10 cellular contexts compared by ENCODE assay signal in genomic region chr3:105385868-105386508, GRCh38. TPM values are rescaled to one million over a fixed set of nuclear protein-coding genes. Genes with fewer than 3 reads are reported as not detected.
DNase-seq lines count a peak whose midpoint lies in the region; ATAC-seq and TF ChIP-seq lines count a peak whose summit lies in the region.
"Had no signal": no experiment of that assay in that cellular context is flagged by ENCODE, and none has a peak within 500 bp of the region (broad histone marks: within the 10 kb centered on the region; RNA-seq: fewer than 3 reads in every experiment).

No MANE protein-coding gene starts in this region.

- H3K79me1 ChIP-seq in neuronal stem cell (ENCODE audit: low read depth, low read length), result no peaks in the 10 kb centered on the region

- no peak overlapping the region for H2BK12ac ChIP-seq in neuronal stem cell (ENCODE audit: low read length)

- ATAC-seq in GM21360 (IDR thresholded peaks at IDR 0.05; ENCODE audit: unreplicated experiment) (peak; percentile 86), HG03159 (IDR thresholded peaks at IDR 0.05; ENCODE audit: unreplicated experiment) (peak; percentile 77)
- ATAC-seq: activated CD4-positive, alpha-beta T cell treated with anti-CD3 and anti-CD28 coated beads for 36 hours had no signal

- TF ChIP-seq POLR2A in ovary (IDR thresholded peaks at IDR 0.05) (no peak), esophagus squamous epithelium (IDR thresholded peaks at IDR 0.05) (no peak)

- no peak overlapping the region for H3K4ac ChIP-seq in neuronal stem cell (ENCODE audit: low read length)

- H3K36me3 ChIP-seq in OCI-LY3 (replicated peaks; ENCODE audit: low read depth, low read length) (peaks cover 17% of the 10 kb centered on the region), ovary (no peaks in the 10 kb centered on the region), esophagus squamous epithelium (no peaks in the 10 kb centered on the region), neuronal stem cell (replicated peaks in 1 of 2; ENCODE audit: control insufficient read depth in 2 of 2, insufficient read depth in 2 of 2, low read length in 2 of 2) (no peaks in the 10 kb centered on the region)

- H3K27me3 ChIP-seq in OCI-LY3 (ENCODE audit: low read depth, low read length) (no peaks in the 10 kb centered on the region), ovary (no peaks in the 10 kb centered on the region), esophagus squamous epithelium (no peaks in the 10 kb centered on the region), neuronal stem cell (ENCODE audit: control insufficient read depth in 3 of 3, insufficient read depth in 3 of 3, low read depth in 1 of 3, low read length in 3 of 3) (no peaks in the 10 kb centered on the region)

- H2BK120ac ChIP-seq in neuronal stem cell (ENCODE audit: low read depth, low read length), result no peak overlapping the region

- no peak for TF ChIP-seq EP300 in ovary (IDR thresholded peaks at IDR 0.05)

- no peak overlapping the region for H2AK5ac ChIP-seq in neuronal stem cell (ENCODE audit: low read depth, low read length)

- TF ChIP-seq CTCF in OCI-LY3 (IDR thresholded peaks at IDR 0.05; ENCODE audit: low read depth, low read length), result no peak
- no peak for TF ChIP-seq CTCF in ovary (IDR thresholded peaks at IDR 0.05)
- TF ChIP-seq CTCF in esophagus squamous epithelium (IDR thresholded peaks at IDR 0.05), result no peak

- H3K4me1 ChIP-seq in OCI-LY3 (ENCODE audit: low read length), result peaks cover 48% of the 10 kb centered on the region
- no peaks in the 10 kb centered on the region for H3K4me1 ChIP-seq in ovary (ENCODE audit: insufficient read depth)
- peaks cover 0 to 12% (median 0%) of the 10 kb centered on the region in 3 donors for H3K4me1 ChIP-seq in esophagus squamous epithelium
- H3K4me1 ChIP-seq in neuronal stem cell (ENCODE audit: control insufficient read depth in 2 of 2, insufficient read depth in 1 of 2, low read depth in 1 of 2, low read length in 2 of 2), result no peaks in the 10 kb centered on the region

- H2AFZ ChIP-seq in OCI-LY3 (ENCODE audit: low read depth, low read length) (no peak overlapping the region), neuronal stem cell (ENCODE audit: low read length) (no peak overlapping the region)

- H3K4me3 ChIP-seq in OCI-LY3 (ENCODE audit: low read length) (peak overlapping the region; percentile 65), ovary (no peak overlapping the region), esophagus squamous epithelium (no peak overlapping the region), neuronal stem cell (ENCODE audit: low read length in 2 of 2) (no peak overlapping the region)

- peak overlapping the region; percentile 56; the same call in 1 of the 2 replicates for H3K9ac ChIP-seq in OCI-LY3 (ENCODE audit: low read length)
- no peak overlapping the region for H3K9ac ChIP-seq in neuronal stem cell (ENCODE audit: low read depth, low read length, poor library complexity)

- H3K9me3 ChIP-seq in OCI-LY3 (ENCODE audit: insufficient read depth, low read length), result no peaks in the 10 kb centered on the region
- H3K9me3 ChIP-seq in ovary, result no peaks in the 10 kb centered on the region
- peaks cover 0 to 5% (median 0%) of the 10 kb centered on the region in 3 donors for H3K9me3 ChIP-seq in esophagus squamous epithelium
- H3K9me3 ChIP-seq in neuronal stem cell (replicated peaks in 1 of 2; ENCODE audit: control insufficient read depth in 2 of 2, insufficient read depth in 1 of 2, low read depth in 1 of 2, low read length in 2 of 2), result no peaks in the 10 kb centered on the region

- peak; percentile 32 for DNase-seq in GF-D8 (lab: John Stamatoyannopoulos, UW)
- DNase-seq in ovary, result no peak
- DNase-seq in esophagus squamous epithelium (lab: John Stamatoyannopoulos, UW), result no peak
- DNase-seq in neuronal stem cell (ENCODE audit: low spot score), result no peak
- DNase-seq in NCI-H446 treated with DMSO at 0.1 percent for 48 hours (lab: John Stamatoyannopoulos, UW), result no peak
- DNase-seq: activated CD4-positive, alpha-beta T cell treated with anti-CD3 and anti-CD28 coated beads for 36 hours; CD4-positive, alpha-beta memory T cell had no signal

- no peak overlapping the region for H2BK5ac ChIP-seq in neuronal stem cell (ENCODE audit: low read length)

- no peak overlapping the region for H3K18ac ChIP-seq in neuronal stem cell (ENCODE audit: low read length)

- H4K20me1 ChIP-seq in OCI-LY3 (ENCODE audit: insufficient read depth, low read length), result peaks cover 14% of the 10 kb centered on the region; the same call in 1 of the 2 replicates

- no peak overlapping the region for H4K91ac ChIP-seq in neuronal stem cell (ENCODE audit: low read depth, low read length, poor library complexity)

- H3K4me2 ChIP-seq in OCI-LY3 (ENCODE audit: low read length) (peak overlapping the region; percentile 82), neuronal stem cell (ENCODE audit: insufficient read depth, low read length, poor library complexity, severe bottlenecking) (no peak overlapping the region)

- intact Hi-C loops in ovary (cut with DNase I) (no loop called here), esophagus squamous epithelium (cut with DNase I) (no loop called here)

- no peak overlapping the region for H3K14ac ChIP-seq in neuronal stem cell (ENCODE audit: low read length)

- H4K8ac ChIP-seq in neuronal stem cell (ENCODE audit: low read depth, low read length), result no peak overlapping the region

- H3K27ac ChIP-seq in OCI-LY3 (ENCODE audit: low read length) (peak overlapping the region; percentile 90), ovary (no peak overlapping the region), esophagus squamous epithelium (no peak overlapping the region), neuronal stem cell (replicated peaks; ENCODE audit: low read length) (no peak overlapping the region)

- H2BK15ac ChIP-seq in neuronal stem cell (ENCODE audit: low read length), result no peak overlapping the region

- H3K79me2 ChIP-seq in OCI-LY3 (ENCODE audit: low read length), result peaks cover 85% of the 10 kb centered on the region

- no peak overlapping the region for H3K23ac ChIP-seq in neuronal stem cell (ENCODE audit: low read depth, low read length, poor library complexity)

RNA-seq across cellular contexts. Expression of gene ALCAM, which starts 19.3 kb away (rescaled TPM):
- total RNA-seq in ovary, result 10 to 100 TPM; 25.0 to 91.1 (median 52.1) TPM
- 100 to 1,000 TPM in 1 of 2 donors, 10 to 100 TPM in 1; 30.2 to 279 TPM for polyA plus RNA-seq in ovary
- total RNA-seq in esophagus squamous epithelium, result 10 to 100 TPM in 1 of 4 donors, 1 to 10 TPM in 3; 4.6 to 18.9 (median 8.0) TPM
- polyA plus RNA-seq in neuronal stem cell (2013, experiment 1 of 2), result 20.9 TPM
- polyA plus RNA-seq in neuronal stem cell (2013, experiment 2 of 2), result 20.1 TPM
